Comparison of ENCODE assay signal across 26 cellular contexts in the genomic region with DNA sequence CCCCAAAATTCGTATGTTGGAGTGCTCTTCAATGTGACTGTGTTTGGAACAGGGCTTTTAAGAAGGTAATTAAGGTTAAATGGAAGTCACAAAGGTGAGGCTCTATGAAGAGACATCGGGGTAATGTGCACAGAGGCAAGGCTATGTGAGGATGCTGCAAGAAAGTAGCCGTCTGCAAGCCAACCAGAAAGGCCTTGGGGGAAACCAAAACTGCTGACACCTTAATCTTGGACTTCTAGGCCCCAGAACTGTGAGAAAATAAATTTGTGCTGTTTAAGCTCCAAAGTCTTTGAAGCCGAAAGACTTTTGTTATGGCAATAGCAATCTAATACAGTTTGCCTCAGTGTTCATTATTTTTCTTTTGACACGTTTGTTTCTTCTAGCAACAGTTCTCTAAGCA.
"Had no signal": no experiment of that assay in that cellular context is flagged by ENCODE, and none has a peak within 500 bp of the region (broad histone marks: within the 10 kb centered on the region; RNA-seq: fewer than 3 reads in every experiment).

No MANE protein-coding gene starts in this region.

- H3K9me3 Mint-ChIP-seq: activated CD4-positive, alpha-beta T cell treated with anti-CD3 and anti-CD28 coated beads, Interleukin-2, amount 10 ng/mL, durations not matched to agents 24 days and 14 days; activated naive CD4-positive, alpha-beta T cell treated with anti-CD3 and anti-CD28 coated beads for 36 hours; activated naive CD4-positive, alpha-beta T cell treated with anti-CD3 and anti-CD28 coated beads, Interleukin-2, amount 50 U/mL, for 72 hours; activated T-cell treated with anti-CD3 and anti-CD28 coated beads, Interleukin-2, amount 50 U/mL, for 4 hours; activated T-helper 1 cell treated with anti-CD3 and anti-CD28 coated beads, Interleukin-12 subunit alpha, Interleukin-12 subunit beta, Interleukin-2, Interleukin-4 antibody, amounts not matched to agents 30 ng/mL and 10 ng/mL and 1 ng/mL, durations not matched to agents 14 hours and 24 hours and 36 hours; T-helper 1 cell treated with Interleukin-12 subunit alpha and Interleukin-12 subunit beta and Interleukin-4 antibody, amounts not matched to agents 30 μg/mL and 1 μg/mL, for 36 hours; T-helper 2 cell treated with Interferon-gamma antibody and Interleukin-4, amounts not matched to agents 5 μg/mL and 100 μg/mL, for 36 hours had no signal

- DNase-seq: activated CD4-positive, alpha-beta T cell treated with anti-CD3 and anti-CD28 coated beads, Interleukin-2, amount 10 ng/mL, durations not matched to agents 24 days and 14 days; activated CD4-positive, alpha-beta T cell treated with anti-CD3 and anti-CD28 coated beads, Interleukin-2, amount 50 U/mL, for 48 hours; activated CD8-positive, alpha-beta memory T cell treated with anti-CD3 and anti-CD28 coated beads, Interleukin-2, amount 50 U/mL, for 4 hours; activated gamma-delta T cell treated with Interleukin-2 at 50 U/mL for 16 hours; activated naive CD4-positive, alpha-beta T cell treated with anti-CD3 and anti-CD28 coated beads for 36 hours; activated T-cell treated with anti-CD3 and anti-CD28 coated beads for 4 hours; activated T-cell treated with anti-CD3 and anti-CD28 coated beads, Interleukin-2, amount 50 U/mL, for 4 hours; adrenal gland; central memory CD4-positive, alpha-beta T cell; KG1; NCI-H1105; NCI-H1417 treated with DMSO at 0.1 percent for 48 hours; NCI-H187 treated with DMSO at 0.1 percent for 48 hours; NCI-H2081; NCI-H345; NCI-H524 treated with DMSO at 0.1 percent for 48 hours; NK-92 treated with Interleukin-12 subunit alpha and Interleukin-12 subunit beta, amount 100 ng/mL, for 24 hours; PC-9; SHP77; SJCRH30 had no signal

- H3K9me3 ChIP-seq: adrenal gland, SJCRH30 had no signal

- H3K27ac Mint-ChIP-seq: activated CD4-positive, alpha-beta T cell treated with anti-CD3 and anti-CD28 coated beads, Interleukin-2, amount 10 ng/mL, durations not matched to agents 24 days and 14 days; activated naive CD4-positive, alpha-beta T cell treated with anti-CD3 and anti-CD28 coated beads for 36 hours; activated naive CD4-positive, alpha-beta T cell treated with anti-CD3 and anti-CD28 coated beads, Interleukin-2, amount 50 U/mL, for 72 hours; activated T-helper 1 cell treated with anti-CD3 and anti-CD28 coated beads, Interleukin-12 subunit alpha, Interleukin-12 subunit beta, Interleukin-2, Interleukin-4 antibody, amounts not matched to agents 30 ng/mL and 10 ng/mL and 1 ng/mL, durations not matched to agents 14 hours and 24 hours and 36 hours; brain; T-helper 1 cell treated with Interleukin-12 subunit alpha and Interleukin-12 subunit beta and Interleukin-4 antibody, amounts not matched to agents 30 μg/mL and 1 μg/mL, for 36 hours; T-helper 2 cell treated with Interferon-gamma antibody and Interleukin-4, amounts not matched to agents 5 μg/mL and 100 μg/mL, for 36 hours had no signal

- H3K27me3 ChIP-seq: adrenal gland, SJCRH30 had no signal

- H3K4me3 ChIP-seq: adrenal gland, PC-9, SJCRH30, SK-N-MC had no signal

- H2AFZ ChIP-seq: PC-9 had no signal

- H3K4me3 Mint-ChIP-seq: activated CD4-positive, alpha-beta T cell treated with anti-CD3 and anti-CD28 coated beads, Interleukin-2, amount 10 ng/mL, durations not matched to agents 24 days and 14 days; activated naive CD4-positive, alpha-beta T cell treated with anti-CD3 and anti-CD28 coated beads for 36 hours; activated T-cell treated with anti-CD3 and anti-CD28 coated beads, Interleukin-2, amount 50 U/mL, for 4 hours; activated T-helper 1 cell treated with anti-CD3 and anti-CD28 coated beads, Interleukin-12 subunit alpha, Interleukin-12 subunit beta, Interleukin-2, Interleukin-4 antibody, amounts not matched to agents 30 ng/mL and 10 ng/mL and 1 ng/mL, durations not matched to agents 14 hours and 24 hours and 36 hours; T-helper 1 cell treated with Interleukin-12 subunit alpha and Interleukin-12 subunit beta and Interleukin-4 antibody, amounts not matched to agents 30 μg/mL and 1 μg/mL, for 36 hours; T-helper 2 cell treated with Interferon-gamma antibody and Interleukin-4, amounts not matched to agents 5 μg/mL and 100 μg/mL, for 36 hours had no signal

- ATAC-seq: activated naive CD4-positive, alpha-beta T cell treated with anti-CD3 and anti-CD28 coated beads, Interleukin-2, amount 50 U/mL, for 72 hours; activated T-cell treated with anti-CD3 and anti-CD28 coated beads, Interleukin-2, amount 50 U/mL, for 4 hours had no signal

- H3K4me2 ChIP-seq: PC-9 had no signal

- H3K27ac ChIP-seq: adrenal gland, PC-9, SJCRH30, SK-N-MC had no signal
